ENCODE assay signal across 22 cellular contexts in genomic region chr7:37235813-37236212, GRCh38.
DNase-seq lines count a peak whose midpoint lies in the region; ATAC-seq and TF ChIP-seq lines count a peak whose summit lies in the region.
"Had no signal": no experiment of that assay in that cellular context is flagged by ENCODE, and none has a peak within 500 bp of the region (broad histone marks: within the 10 kb centered on the region; RNA-seq: fewer than 3 reads in every experiment).

No MANE protein-coding gene starts in this region.

- H3K4me1 ChIP-seq in BE2C (no peaks in the 10 kb centered on the region), tibial nerve (peaks cover 0 to 23% (median 0%) of the 10 kb centered on the region in 4 donors), GM23248 (ENCODE audit: insufficient read depth) (no peaks in the 10 kb centered on the region), right cardiac atrium (ENCODE audit: control insufficient read depth, insufficient read depth, low read length) (no peaks in the 10 kb centered on the region)

- TF ChIP-seq EP300 in tibial nerve (IDR thresholded peaks at IDR 0.05), result no peak

- no peak for ATAC-seq in central memory CD8-positive, alpha-beta T cell (replicated peaks; ENCODE audit: extremely low read depth, poor library complexity, severe bottlenecking)
- ATAC-seq in stimulated activated naive B cell treated with anti-CD40 and anti-IgM and Interleukin-4, amounts not matched to agents 10 μg/mL and 1 μg/mL and 100 μg/mL, for 72 hours (replicated peaks), result no peak
- ATAC-seq in GM21529 (IDR thresholded peaks at IDR 0.05; ENCODE audit: unreplicated experiment), result no peak
- ATAC-seq in right cardiac atrium, result no peak
- ATAC-seq: PC-3 had no signal

- H4K20me1 ChIP-seq in GM23248 (ENCODE audit: insufficient read depth), result no peaks in the 10 kb centered on the region

- H3K9me3 ChIP-seq in BE2C (no peaks in the 10 kb centered on the region), tibial nerve (no peaks in the 10 kb centered on the region), GM23248 (ENCODE audit: low read depth) (no peaks in the 10 kb centered on the region), right cardiac atrium (ENCODE audit: control insufficient read depth, low read length) (no peaks in the 10 kb centered on the region)

- no peak overlapping the region for H3K4me3 Mint-ChIP-seq in central memory CD8-positive, alpha-beta T cell
- no peak overlapping the region for H3K4me3 Mint-ChIP-seq in stimulated activated naive B cell treated with anti-CD40 and anti-IgM and Interleukin-4, amounts not matched to agents 10 μg/mL and 1 μg/mL and 100 μg/mL, for 72 hours

- no peaks in the 10 kb centered on the region for H3K27me3 ChIP-seq in BE2C
- H3K27me3 ChIP-seq in tibial nerve, result no peaks in the 10 kb centered on the region
- peaks cover 6% of the 10 kb centered on the region; the same call in 1 of the 2 replicates for H3K27me3 ChIP-seq in GM23248 (replicated peaks; ENCODE audit: insufficient read depth)
- no peaks in the 10 kb centered on the region for H3K27me3 ChIP-seq in right cardiac atrium (ENCODE audit: control insufficient read depth, insufficient read depth)

- WGBS in tibial nerve, 2 donors, result 81 to 82% methylated on average over 4 of the region's 4 CpGs
- 36 to 42% methylated on average over 4 of the region's 4 CpGs for WGBS in GM23248 (ENCODE audit: low coverage in 1 of 2, low lambda C conversion rate in 2 of 2, missing lambda C conversion rate in 2 of 2), 2 experiments
- 84% methylated on average over 4 of the region's 4 CpGs for WGBS in right cardiac atrium

- H2AFZ ChIP-seq in GM23248, result no peak overlapping the region

- H3K27ac Mint-ChIP-seq in central memory CD8-positive, alpha-beta T cell (ENCODE audit: low read depth), result peak overlapping the region; percentile 38
- peak overlapping the region; percentile 57 for H3K27ac Mint-ChIP-seq in stimulated activated naive B cell treated with anti-CD40 and anti-IgM and Interleukin-4, amounts not matched to agents 10 μg/mL and 1 μg/mL and 100 μg/mL, for 72 hours

- peak; percentile 18 for DNase-seq in BE2C
- peak; percentile 58 for DNase-seq in SK-N-DZ (ENCODE audit: low spot score)
- no peak for DNase-seq in central memory CD8-positive, alpha-beta T cell (ENCODE audit: low spot score in 2 of 2)
- DNase-seq in stimulated activated naive B cell treated with anti-CD40 and anti-IgM and Interleukin-4, amounts not matched to agents 10 μg/mL and 1 μg/mL and 100 μg/mL, for 72 hours, result no peak
- no peak for DNase-seq in tibial nerve (ENCODE audit: low spot score in 2 of 2)
- no peak for DNase-seq in GM23248
- no peak for DNase-seq in right cardiac atrium
- DNase-seq: 8988T; ACHN; DMS53; GOT3; HCEC 1CT; IMR-90; KG1; MM.1S; NCI-H1694; NCI-H2029 treated with DMSO at 0.1 percent for 48 hours; NCI-H345; NCI-H82; NK-92 treated with Interleukin-12 subunit alpha and Interleukin-12 subunit beta, amount 100 ng/mL, for 24 hours; PC-3 had no signal

- in situ Hi-C loops in GM23248 (cut with MboI), result no loop called here

- no peak overlapping the region for H3K9ac ChIP-seq in GM23248

- TF ChIP-seq CTCF in BE2C (IDR thresholded peaks at IDR 0.05; ENCODE audit: low read depth, low read length) (no peak), tibial nerve (IDR thresholded peaks at IDR 0.05) (no peak)

- no peaks in the 10 kb centered on the region for H3F3A ChIP-seq in GM23248 (ENCODE audit: insufficient read depth)

- peaks cover 5% of the 10 kb centered on the region for H3K4me1 Mint-ChIP-seq in central memory CD8-positive, alpha-beta T cell
- peaks cover 0 to 2% of the 10 kb centered on the region in 2 donors for H3K4me1 Mint-ChIP-seq in stimulated activated naive B cell treated with anti-CD40 and anti-IgM and Interleukin-4, amounts not matched to agents 10 μg/mL and 1 μg/mL and 100 μg/mL, for 72 hours

- intact Hi-C loops in right cardiac atrium (cut with DNase I), result loop anchor here in 1 of 4 donors (10.0 kb wide), 1 partner anchor 599 kb away; no protein-coding TSS in a partner anchor

- no peaks in the 10 kb centered on the region for H3K79me2 ChIP-seq in GM23248 (ENCODE audit: insufficient read depth)

- H3K36me3 Mint-ChIP-seq in central memory CD8-positive, alpha-beta T cell (ENCODE audit: insufficient read depth), result peaks cover 5% of the 10 kb centered on the region
- H3K36me3 Mint-ChIP-seq in stimulated activated naive B cell treated with anti-CD40 and anti-IgM and Interleukin-4, amounts not matched to agents 10 μg/mL and 1 μg/mL and 100 μg/mL, for 72 hours, result peaks cover 7 to 13% of the 10 kb centered on the region in 2 donors

- no peaks in the 10 kb centered on the region for H3K9me2 ChIP-seq in GM23248 (ENCODE audit: insufficient read depth)

- no peak overlapping the region for H3K4me3 ChIP-seq in BE2C (ENCODE audit: low read depth, low read length)
- H3K4me3 ChIP-seq in tibial nerve, result no peak overlapping the region
- H3K4me3 ChIP-seq in GM23248, result no peak overlapping the region
- no peak overlapping the region for H3K4me3 ChIP-seq in right cardiac atrium (ENCODE audit: low read length)

- H3K27ac ChIP-seq in tibial nerve (no peak overlapping the region), GM23248 (no peak overlapping the region), right cardiac atrium (ENCODE audit: low read length) (no peak overlapping the region)

- H3K9me3 Mint-ChIP-seq in central memory CD8-positive, alpha-beta T cell, result no peaks in the 10 kb centered on the region
- H3K9me3 Mint-ChIP-seq in stimulated activated naive B cell treated with anti-CD40 and anti-IgM and Interleukin-4, amounts not matched to agents 10 μg/mL and 1 μg/mL and 100 μg/mL, for 72 hours, result no peaks in the 10 kb centered on the region

- H3K36me3 ChIP-seq in BE2C (no peaks in the 10 kb centered on the region), tibial nerve (peaks cover 0 to 18% (median 0%) of the 10 kb centered on the region in 3 donors), GM23248 (ENCODE audit: low read depth) (no peaks in the 10 kb centered on the region)

- H3K4me2 ChIP-seq in GM23248 (ENCODE audit: unreplicated experiment), result no peak overlapping the region

- H3K27me3 Mint-ChIP-seq in central memory CD8-positive, alpha-beta T cell, result no peaks in the 10 kb centered on the region
- H3K27me3 Mint-ChIP-seq in stimulated activated naive B cell treated with anti-CD40 and anti-IgM and Interleukin-4, amounts not matched to agents 10 μg/mL and 1 μg/mL and 100 μg/mL, for 72 hours, result no peaks in the 10 kb centered on the region

- no peak for TF ChIP-seq POLR2A in tibial nerve (IDR thresholded peaks at IDR 0.05)

Comparison
In these comparisons a context has a peak if more than half of its experiments do, and no peak if none do; other contexts are left out.
1. DNase-seq: peak in BE2C (single experiment) and SK-N-DZ (single experiment); none in central memory CD8-positive, alpha-beta T cell (0 of 2), stimulated activated naive B cell treated with anti-CD40 and anti-IgM and Interleukin-4, amounts not matched to agents 10 μg/mL and 1 μg/mL and 100 μg/mL, for 72 hours (single experiment), tibial nerve (0 of 2), GM23248 (single experiment) and right cardiac atrium (0 of 3).